In the genomic region with DNA sequence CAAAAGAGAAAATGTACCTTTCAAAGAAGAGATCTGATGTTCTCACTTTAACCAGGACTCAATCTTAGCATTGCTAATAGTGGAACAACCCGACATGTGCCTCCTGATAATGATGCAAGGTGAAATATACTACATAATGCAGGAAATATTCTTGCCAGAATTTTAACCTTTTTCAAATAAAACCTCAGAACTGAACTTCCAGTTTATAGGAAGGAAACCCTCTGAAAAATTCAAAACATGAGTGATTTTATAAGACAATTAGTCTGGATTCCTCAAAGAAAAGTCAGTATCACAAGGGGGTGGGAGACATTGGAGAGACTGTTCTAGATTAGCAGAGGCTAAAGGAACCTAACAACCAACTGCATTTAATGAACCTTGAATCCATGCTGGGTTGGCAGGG, we compare ENCODE assay signal across 1 cellular context.
TF ChIP-seq lines count a peak whose summit lies in the region.

No MANE protein-coding gene starts in this region.

TF ChIP-seq in WTC11, 78 proteins besides CTCF, POLR2A, EP300 and RAD21 (continued from another document):
- TF ChIP-seq, protein P1, sequence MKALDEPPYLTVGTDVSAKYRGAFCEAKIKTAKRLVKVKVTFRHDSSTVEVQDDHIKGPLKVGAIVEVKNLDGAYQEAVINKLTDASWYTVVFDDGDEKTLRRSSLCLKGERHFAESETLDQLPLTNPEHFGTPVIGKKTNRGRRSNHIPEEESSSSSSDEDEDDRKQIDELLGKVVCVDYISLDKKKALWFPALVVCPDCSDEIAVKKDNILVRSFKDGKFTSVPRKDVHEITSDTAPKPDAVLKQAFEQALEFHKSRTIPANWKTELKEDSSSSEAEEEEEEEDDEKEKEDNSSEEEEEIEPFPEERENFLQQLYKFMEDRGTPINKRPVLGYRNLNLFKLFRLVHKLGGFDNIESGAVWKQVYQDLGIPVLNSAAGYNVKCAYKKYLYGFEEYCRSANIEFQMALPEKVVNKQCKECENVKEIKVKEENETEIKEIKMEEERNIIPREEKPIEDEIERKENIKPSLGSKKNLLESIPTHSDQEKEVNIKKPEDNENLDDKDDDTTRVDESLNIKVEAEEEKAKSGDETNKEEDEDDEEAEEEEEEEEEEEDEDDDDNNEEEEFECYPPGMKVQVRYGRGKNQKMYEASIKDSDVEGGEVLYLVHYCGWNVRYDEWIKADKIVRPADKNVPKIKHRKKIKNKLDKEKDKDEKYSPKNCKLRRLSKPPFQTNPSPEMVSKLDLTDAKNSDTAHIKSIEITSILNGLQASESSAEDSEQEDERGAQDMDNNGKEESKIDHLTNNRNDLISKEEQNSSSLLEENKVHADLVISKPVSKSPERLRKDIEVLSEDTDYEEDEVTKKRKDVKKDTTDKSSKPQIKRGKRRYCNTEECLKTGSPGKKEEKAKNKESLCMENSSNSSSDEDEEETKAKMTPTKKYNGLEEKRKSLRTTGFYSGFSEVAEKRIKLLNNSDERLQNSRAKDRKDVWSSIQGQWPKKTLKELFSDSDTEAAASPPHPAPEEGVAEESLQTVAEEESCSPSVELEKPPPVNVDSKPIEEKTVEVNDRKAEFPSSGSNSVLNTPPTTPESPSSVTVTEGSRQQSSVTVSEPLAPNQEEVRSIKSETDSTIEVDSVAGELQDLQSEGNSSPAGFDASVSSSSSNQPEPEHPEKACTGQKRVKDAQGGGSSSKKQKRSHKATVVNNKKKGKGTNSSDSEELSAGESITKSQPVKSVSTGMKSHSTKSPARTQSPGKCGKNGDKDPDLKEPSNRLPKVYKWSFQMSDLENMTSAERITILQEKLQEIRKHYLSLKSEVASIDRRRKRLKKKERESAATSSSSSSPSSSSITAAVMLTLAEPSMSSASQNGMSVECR (CRISPR knock-in tag; IDR thresholded peaks at IDR 0.05; ENCODE audit: borderline replicate concordance) = no peak
- TF ChIP-seq, protein P2, sequence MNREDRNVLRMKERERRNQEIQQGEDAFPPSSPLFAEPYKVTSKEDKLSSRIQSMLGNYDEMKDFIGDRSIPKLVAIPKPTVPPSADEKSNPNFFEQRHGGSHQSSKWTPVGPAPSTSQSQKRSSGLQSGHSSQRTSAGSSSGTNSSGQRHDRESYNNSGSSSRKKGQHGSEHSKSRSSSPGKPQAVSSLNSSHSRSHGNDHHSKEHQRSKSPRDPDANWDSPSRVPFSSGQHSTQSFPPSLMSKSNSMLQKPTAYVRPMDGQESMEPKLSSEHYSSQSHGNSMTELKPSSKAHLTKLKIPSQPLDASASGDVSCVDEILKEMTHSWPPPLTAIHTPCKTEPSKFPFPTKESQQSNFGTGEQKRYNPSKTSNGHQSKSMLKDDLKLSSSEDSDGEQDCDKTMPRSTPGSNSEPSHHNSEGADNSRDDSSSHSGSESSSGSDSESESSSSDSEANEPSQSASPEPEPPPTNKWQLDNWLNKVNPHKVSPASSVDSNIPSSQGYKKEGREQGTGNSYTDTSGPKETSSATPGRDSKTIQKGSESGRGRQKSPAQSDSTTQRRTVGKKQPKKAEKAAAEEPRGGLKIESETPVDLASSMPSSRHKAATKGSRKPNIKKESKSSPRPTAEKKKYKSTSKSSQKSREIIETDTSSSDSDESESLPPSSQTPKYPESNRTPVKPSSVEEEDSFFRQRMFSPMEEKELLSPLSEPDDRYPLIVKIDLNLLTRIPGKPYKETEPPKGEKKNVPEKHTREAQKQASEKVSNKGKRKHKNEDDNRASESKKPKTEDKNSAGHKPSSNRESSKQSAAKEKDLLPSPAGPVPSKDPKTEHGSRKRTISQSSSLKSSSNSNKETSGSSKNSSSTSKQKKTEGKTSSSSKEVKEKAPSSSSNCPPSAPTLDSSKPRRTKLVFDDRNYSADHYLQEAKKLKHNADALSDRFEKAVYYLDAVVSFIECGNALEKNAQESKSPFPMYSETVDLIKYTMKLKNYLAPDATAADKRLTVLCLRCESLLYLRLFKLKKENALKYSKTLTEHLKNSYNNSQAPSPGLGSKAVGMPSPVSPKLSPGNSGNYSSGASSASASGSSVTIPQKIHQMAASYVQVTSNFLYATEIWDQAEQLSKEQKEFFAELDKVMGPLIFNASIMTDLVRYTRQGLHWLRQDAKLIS (CRISPR knock-in tag; IDR thresholded peaks at IDR 0.05; ENCODE audit: borderline replicate concordance) = no peak
- no peak for TF ChIP-seq ELF4 (CRISPR knock-in tag; IDR thresholded peaks at IDR 0.05; ENCODE audit: low read depth)
